Comparison of ENCODE assay signal across 9 cellular contexts in genomic region chr15:39140060-39140604, GRCh38.
A peak's percentile ranks its signal among the peaks of the same experiment; 100 is the strongest.
DNase-seq lines count a peak whose midpoint lies in the region; ATAC-seq and TF ChIP-seq lines count a peak whose summit lies in the region.
"Had no signal": no experiment of that assay in that cellular context is flagged by ENCODE, and none has a peak within 500 bp of the region (broad histone marks: within the 10 kb centered on the region; RNA-seq: fewer than 3 reads in every experiment).

No MANE protein-coding gene starts in this region.

- H3K4me1 Mint-ChIP-seq in naive thymus-derived CD8-positive, alpha-beta T cell = no peaks in the 10 kb centered on the region

- in situ Hi-C loops in astrocyte of the spinal cord (cut with HindIII; ENCODE audit: low sequenced_read_pairs) = no loop called here

- H3K27me3 ChIP-seq in muscle layer of duodenum (ENCODE audit: low read depth, low read length) = no peaks in the 10 kb centered on the region

- H3K4me3 Mint-ChIP-seq in naive thymus-derived CD8-positive, alpha-beta T cell = no peak overlapping the region

- H3K4me1 ChIP-seq in muscle layer of duodenum (ENCODE audit: control insufficient read depth in 1 of 2, insufficient read depth in 2 of 2, low read length in 2 of 2) = no peaks in the 10 kb centered on the region

- H3K4me3 ChIP-seq in astrocyte of the spinal cord (ENCODE audit: low read depth, low read length) = no peak overlapping the region
- H3K4me3 ChIP-seq in muscle layer of duodenum (ENCODE audit: low read depth in 1 of 2, low read length in 2 of 2) = no peak overlapping the region

- TF ChIP-seq CTCF in astrocyte of the spinal cord (IDR thresholded peaks at IDR 0.05; ENCODE audit: low read depth, low read length) = no peak

- peaks cover 5 to 16% (median 8%) of the 10 kb centered on the region in 5 donors for H3K27me3 Mint-ChIP-seq in naive thymus-derived CD8-positive, alpha-beta T cell

- POLR2A ChIA-PET in naive thymus-derived CD8-positive, alpha-beta T cell (lab: Charles Lee) = no interaction called here

- H3K9me3 ChIP-seq in muscle layer of duodenum (ENCODE audit: control insufficient read depth in 1 of 2, low read length in 2 of 2) = no peaks in the 10 kb centered on the region

- no peaks in the 10 kb centered on the region for H3K9me3 Mint-ChIP-seq in naive thymus-derived CD8-positive, alpha-beta T cell

- ATAC-seq in HG03095 (IDR thresholded peaks at IDR 0.05; ENCODE audit: unreplicated experiment) = no peak
- no peak for ATAC-seq in naive thymus-derived CD8-positive, alpha-beta T cell

- no peak overlapping the region for H3K27ac Mint-ChIP-seq in naive thymus-derived CD8-positive, alpha-beta T cell

- no peaks in the 10 kb centered on the region for H3K36me3 ChIP-seq in muscle layer of duodenum (ENCODE audit: control insufficient read depth in 1 of 2, insufficient read depth in 2 of 2, low read length in 2 of 2)

- peak overlapping the region; percentile 14 for H3K27ac ChIP-seq in muscle layer of duodenum (ENCODE audit: low read length)

- no peaks in the 10 kb centered on the region for H3K36me3 Mint-ChIP-seq in naive thymus-derived CD8-positive, alpha-beta T cell

- peak; percentile 84 for DNase-seq in GM04504 (ENCODE audit: low read depth)
- peak; percentile 74 for DNase-seq in HS-5 (ENCODE audit: low read depth)
- DNase-seq in astrocyte of the spinal cord (ENCODE audit: low read depth, low spot score) = peak; percentile 93
- DNase-seq in naive thymus-derived CD8-positive, alpha-beta T cell = no peak
- no peak for DNase-seq in RKO (ENCODE audit: low spot score)
- no peak for DNase-seq in activated naive CD4-positive, alpha-beta T cell treated with anti-CD3 and anti-CD28 coated beads, Interleukin-2, amount 50 U/mL, for 16 hours
- DNase-seq: NCI-H446 treated with DMSO at 0.1 percent for 48 hours had no signal

Comparison
In these comparisons a context has a peak if more than half of its experiments do, and no peak if none do; other contexts are left out.
1. DNase-seq: peak in GM04504 (single experiment), HS-5 (single experiment) and astrocyte of the spinal cord (single experiment); none in naive thymus-derived CD8-positive, alpha-beta T cell (0 of 10), RKO (single experiment) and activated naive CD4-positive, alpha-beta T cell treated with anti-CD3 and anti-CD28 coated beads, Interleukin-2, amount 50 U/mL, for 16 hours (single experiment).